Comparison of ENCODE assay signal across 18 cellular contexts in genomic region chr10:89475567-89475966, GRCh38. TPM values are rescaled to one million over a fixed set of nuclear protein-coding genes. Genes with fewer than 3 reads are reported as not detected.
DNase-seq lines count a peak whose midpoint lies in the region; ATAC-seq and TF ChIP-seq lines count a peak whose summit lies in the region.
"Had no signal": no experiment of that assay in that cellular context is flagged by ENCODE, and none has a peak within 500 bp of the region (broad histone marks: within the 10 kb centered on the region; RNA-seq: fewer than 3 reads in every experiment).

No MANE protein-coding gene starts in this region.

- TF ChIP-seq CTCF in cardiac muscle cell (IDR thresholded peaks at IDR 0.05; ENCODE audit: low read depth, low read length) (no peak), prostate gland (IDR thresholded peaks at IDR 0.05) (no peak), uterus (IDR thresholded peaks at IDR 0.05) (no peak)

- H3K4me1 ChIP-seq in cardiac muscle cell (ENCODE audit: low read depth) (peaks cover 77% of the 10 kb centered on the region), prostate gland (replicated peaks) (no peaks in the 10 kb centered on the region), uterus (peaks cover 8 to 10% of the 10 kb centered on the region in 2 donors)

- no peaks in the 10 kb centered on the region for H3K27me3 ChIP-seq in cardiac muscle cell
- no peaks in the 10 kb centered on the region for H3K27me3 ChIP-seq in prostate gland (replicated peaks; ENCODE audit: insufficient read depth)
- no peaks in the 10 kb centered on the region for H3K27me3 ChIP-seq in uterus

- peak overlapping the region; percentile 97 for H3K27ac ChIP-seq in cardiac muscle cell
- peak overlapping the region; percentile 52 to 53 for H3K27ac ChIP-seq in prostate gland
- peak overlapping the region; percentile 51 to 66 for H3K27ac ChIP-seq in uterus
- H3K27ac ChIP-seq: VCaP had no signal

- H3K36me3 ChIP-seq in cardiac muscle cell = no peaks in the 10 kb centered on the region
- H3K36me3 ChIP-seq in prostate gland = no peaks in the 10 kb centered on the region
- no peaks in the 10 kb centered on the region for H3K36me3 ChIP-seq in uterus

- TF ChIP-seq POLR2A in prostate gland (IDR thresholded peaks at IDR 0.05) = no peak
- no peak for TF ChIP-seq POLR2A in uterus (IDR thresholded peaks at IDR 0.05)

- H3K4me3 ChIP-seq in cardiac muscle cell (no peak overlapping the region), prostate gland (no peak overlapping the region), uterus (no peak overlapping the region)

- no peaks in the 10 kb centered on the region for H3K9me3 ChIP-seq in cardiac muscle cell (ENCODE audit: low read depth)
- no peaks in the 10 kb centered on the region for H3K9me3 ChIP-seq in prostate gland
- H3K9me3 ChIP-seq in uterus = no peaks in the 10 kb centered on the region

- 10% methylated on average over 4 of the region's 4 CpGs for WGBS in prostate gland

- ATAC-seq in left ventricle myocardium superior (no peak), GM21825 (IDR thresholded peaks at IDR 0.05; ENCODE audit: unreplicated experiment) (no peak)
- ATAC-seq: activated CD8-positive, alpha-beta memory T cell treated with anti-CD3 and anti-CD28 coated beads, Interleukin-2, amount 10 ng/mL, durations not matched to agents 7 days and 5 days; CD8-positive, alpha-beta T cell; stimulated activated effector memory CD8-positive, alpha-beta T cell treated with anti-CD3 and anti-CD28 coated beads, Interleukin-12 subunit alpha, Interleukin-12 subunit beta, amount 100 ng/mL, for 72 hours had no signal

- DNase-seq in cardiac muscle cell (ENCODE audit: low read depth in 1 of 2, low spot score in 1 of 2) (no peak), left ventricle myocardium superior (no peak), iris pigment epithelial cell (ENCODE audit: low read depth) (peak; percentile 83), prostate gland (ENCODE audit: low spot score) (no peak), uterus (no peak), iPS-NIHi11 (ENCODE audit: low spot score) (no peak)
- no peak for DNase-seq in stimulated activated CD8-positive, alpha-beta memory T cell treated with anti-CD3 and anti-CD28 coated beads, Interleukin-4, amount 100 ng/mL, for 48 hours
- DNase-seq: activated CD8-positive, alpha-beta memory T cell treated with anti-CD3 and anti-CD28 coated beads, Interleukin-2, amount 10 ng/mL, durations not matched to agents 7 days and 5 days; activated naive CD4-positive, alpha-beta T cell; CD8-positive, alpha-beta T cell; central memory CD4-positive, alpha-beta T cell; hypothalamus; NCI-H1048; stimulated activated CD4-positive, alpha-beta T cell treated with anti-CD3 and anti-CD28 coated beads, Interleukin-4, amount 100 ng/mL, for 24 hours had no signal

- intact Hi-C loops in left ventricle myocardium superior (cut with micrococcal nuclease) = no loop called here
- intact Hi-C loops in prostate gland (cut with DNase I) = no loop called here
- intact Hi-C loops in uterus (cut with DNase I; ENCODE audit: low total_unique reads) = no loop called here

RNA-seq across cellular contexts. Expression of gene SLC16A12, which starts 59.8 kb away (rescaled TPM):
- 7.0 and 8.1 TPM in 2 replicates for total RNA-seq in cardiac muscle cell
- 7.6 and 10.1 TPM in 2 replicates for polyA plus RNA-seq in cardiac muscle cell
- 1.1 TPM for total RNA-seq in left ventricle myocardium superior
- total RNA-seq in prostate gland = 1 to 10 TPM in 1 of 2 donors, under 1 TPM in 1; 0.09 to 4.4 TPM
- total RNA-seq in uterus = 1 to 10 TPM in 1 of 4 donors, under 1 TPM in 3; 0.26 to 7.4 (median 0.51) TPM
- total RNA-seq: activated CD8-positive, alpha-beta memory T cell treated with anti-CD3 and anti-CD28 coated beads, Interleukin-2, amount 10 ng/mL, durations not matched to agents 7 days and 5 days; CD8-positive, alpha-beta T cell; SK-MEL-5 had no signal
